In genomic region chrX:810186-810585, GRCh38 we compare ENCODE assay signal across 26 cellular contexts.
"Had no signal": no experiment of that assay in that cellular context is flagged by ENCODE, and none has a peak within 500 bp of the region (broad histone marks: within the 10 kb centered on the region; RNA-seq: fewer than 3 reads in every experiment).

No MANE protein-coding gene starts in this region.

- H3K4me3 ChIP-seq: heart left ventricle, left ventricle myocardium inferior, lung, neural progenitor cell, pancreas, skin epidermis, tibial nerve, uterus had no signal

- H3K9ac ChIP-seq: neural progenitor cell had no signal

- H3K27me3 ChIP-seq: neural progenitor cell, pancreas, tibial nerve, uterus had no signal

- H3K9me3 Mint-ChIP-seq: natural killer cell; stimulated activated naive CD8-positive, alpha-beta T cell treated with anti-CD3 and anti-CD28 coated beads, Interleukin-15, amount 100 ng/mL, for 72 hours had no signal

- H3K36me3 Mint-ChIP-seq: immature natural killer cell; mesothelial cell of epicardium; naive B cell; natural killer cell; neural progenitor cell; stimulated activated memory B cell treated with anti-CD40 and anti-IgM and Interleukin-4, amounts not matched to agents 10 μg/mL and 1 μg/mL and 100 μg/mL, for 72 hours; type B pancreatic cell had no signal

- H3K4me3 Mint-ChIP-seq: immature natural killer cell; mesothelial cell of epicardium; naive B cell; natural killer cell; nephron progenitor cell; neural progenitor cell; stimulated activated memory B cell treated with anti-CD40 and anti-IgM and Interleukin-4, amounts not matched to agents 10 μg/mL and 1 μg/mL and 100 μg/mL, for 72 hours; stimulated activated naive CD8-positive, alpha-beta T cell treated with anti-CD3 and anti-CD28 coated beads, Interleukin-15, amount 100 ng/mL, for 72 hours; type B pancreatic cell had no signal

- DNase-seq: heart left ventricle; hypothalamus; immature natural killer cell; left ventricle myocardium inferior; mesendoderm; naive B cell; natural killer cell; nephron progenitor cell; pancreas; right cardiac atrium; stimulated activated CD4-positive, alpha-beta T cell treated with anti-CD3 and anti-CD28 coated beads, Interleukin-1b, Interleukin-23, amount 100 ng/mL, for 48 hours; stimulated activated CD4-positive, alpha-beta T cell treated with anti-CD3 and anti-CD28 coated beads, Interleukin-2, amount 100 ng/mL, for 48 hours; stimulated activated CD4-positive, alpha-beta T cell treated with anti-CD3 and anti-CD28 coated beads, Interleukin-4, amount 100 ng/mL, for 4 hours; stimulated activated CD8-positive, alpha-beta memory T cell treated with anti-CD3 and anti-CD28 coated beads, Interleukin-4, amount 100 ng/mL, for 48 hours; stimulated activated naive CD4-positive, alpha-beta T cell treated with Interleukin-2 at 50 U/mL for 16 hours; stimulated activated naive CD8-positive, alpha-beta T cell treated with anti-CD3 and anti-CD28 coated beads, Interleukin-15, amount 100 ng/mL, for 72 hours; substantia nigra; uterus had no signal

- H3K4me2 ChIP-seq: neural progenitor cell had no signal

- H3K9me3 ChIP-seq: pancreas, uterus had no signal

- H3K27ac ChIP-seq: heart left ventricle, left ventricle myocardium inferior, neural progenitor cell, pancreas, skin epidermis, tibial nerve, uterus had no signal

- H3K4me1 Mint-ChIP-seq: immature natural killer cell; mesothelial cell of epicardium; natural killer cell; stimulated activated memory B cell treated with anti-CD40 and anti-IgM and Interleukin-4, amounts not matched to agents 10 μg/mL and 1 μg/mL and 100 μg/mL, for 72 hours; stimulated activated naive CD8-positive, alpha-beta T cell treated with anti-CD3 and anti-CD28 coated beads, Interleukin-15, amount 100 ng/mL, for 72 hours had no signal

- H2AFZ ChIP-seq: neural progenitor cell had no signal

- H3K4me1 ChIP-seq: heart left ventricle, left ventricle myocardium inferior, pancreas, tibial nerve, uterus had no signal

- H3K36me3 ChIP-seq: heart left ventricle, left ventricle myocardium inferior, neural progenitor cell, pancreas, tibial nerve, uterus had no signal

- FAIRE-seq: islet of Langerhans, pancreas had no signal

- H3K27ac Mint-ChIP-seq: immature natural killer cell; mesothelial cell of epicardium; naive B cell; natural killer cell; nephron progenitor cell; neural progenitor cell; stimulated activated memory B cell treated with anti-CD40 and anti-IgM and Interleukin-4, amounts not matched to agents 10 μg/mL and 1 μg/mL and 100 μg/mL, for 72 hours; stimulated activated naive CD8-positive, alpha-beta T cell treated with anti-CD3 and anti-CD28 coated beads, Interleukin-15, amount 100 ng/mL, for 72 hours; type B pancreatic cell had no signal
